Comparison of ENCODE assay signal across 27 cellular contexts in the genomic region with DNA sequence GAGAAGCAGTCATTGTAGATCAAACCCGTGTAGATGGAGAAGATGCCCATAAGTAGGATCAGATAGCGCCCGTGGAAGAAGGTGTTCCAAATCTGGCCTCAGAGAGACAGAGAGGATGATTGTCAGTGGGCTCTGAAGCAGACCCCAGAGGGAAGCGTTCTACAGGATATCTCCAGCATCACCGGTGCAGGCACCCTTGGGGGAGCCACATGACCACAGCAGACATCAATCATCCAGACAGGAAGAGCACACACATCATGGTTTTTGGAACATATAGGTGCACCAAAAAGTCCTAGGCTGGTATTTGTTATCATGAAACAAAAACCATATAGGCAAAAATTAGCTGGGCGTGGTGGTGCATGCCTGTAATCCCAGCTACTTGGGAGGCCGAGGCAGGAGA. TPM values are rescaled to one million over a fixed set of nuclear protein-coding genes. Genes with fewer than 3 reads are reported as not detected.
"Had no signal": no experiment of that assay in that cellular context is flagged by ENCODE, and none has a peak within 500 bp of the region (broad histone marks: within the 10 kb centered on the region; RNA-seq: fewer than 3 reads in every experiment).

No MANE protein-coding gene starts in this region.

- H3K9me3 ChIP-seq: colonic mucosa, esophagus muscularis mucosa, gastrocnemius medialis, heart left ventricle, right lobe of liver, thoracic aorta, vagina had no signal

- H3K4me3 ChIP-seq: colonic mucosa, dorsolateral prefrontal cortex, esophagus muscularis mucosa, gastrocnemius medialis, heart left ventricle, right lobe of liver, thoracic aorta, vagina had no signal

- H3K36me3 ChIP-seq: colonic mucosa, esophagus muscularis mucosa, gastrocnemius medialis, heart left ventricle, right lobe of liver, thoracic aorta, vagina had no signal

- H3K9me3 Mint-ChIP-seq: activated naive CD4-positive, alpha-beta T cell treated with anti-CD3 and anti-CD28 coated beads, Interleukin-2, amount 50 U/mL, for 72 hours; memory B cell; nephron progenitor cell; stimulated activated memory B cell treated with anti-CD40 and anti-IgM and Interleukin-4, amounts not matched to agents 10 μg/mL and 1 μg/mL and 100 μg/mL, for 72 hours; type B pancreatic cell; WTC11 had no signal

- H3K27me3 Mint-ChIP-seq: memory B cell, type B pancreatic cell had no signal

- H3K4me1 ChIP-seq: colonic mucosa, esophagus muscularis mucosa, gastrocnemius medialis, heart left ventricle, right lobe of liver, vagina had no signal

- H3K27me3 ChIP-seq: colonic mucosa, dorsolateral prefrontal cortex, esophagus muscularis mucosa, gastrocnemius medialis, right lobe of liver, vagina had no signal

- H3K4me3 Mint-ChIP-seq: memory B cell; nephron progenitor cell; stimulated activated memory B cell treated with anti-CD40 and anti-IgM and Interleukin-4, amounts not matched to agents 10 μg/mL and 1 μg/mL and 100 μg/mL, for 72 hours; type B pancreatic cell; WTC11 had no signal

- DNase-seq: activated CD4-positive, alpha-beta T cell treated with anti-CD3 and anti-CD28 coated beads for 4 hours; activated CD8-positive, alpha-beta memory T cell treated with anti-CD3 and anti-CD28 coated beads for 24 hours; activated effector memory CD4-positive, alpha-beta T cell treated with Interleukin-2 at 50 U/mL for 16 hours; activated T-cell treated with anti-CD3 and anti-CD28 coated beads, Interleukin-2, amount 50 U/mL, for 48 hours; amygdala; colonic mucosa; dorsolateral prefrontal cortex; gastrocnemius medialis; heart left ventricle; nephron progenitor cell; occipital lobe; right lobe of liver; small intestine; stimulated activated CD4-positive, alpha-beta T cell treated with anti-CD3 and anti-CD28 coated beads, Interleukin-2, amount 100 ng/mL, for 24 hours; T1000 had no signal

- H3K4me1 Mint-ChIP-seq: memory B cell; stimulated activated memory B cell treated with anti-CD40 and anti-IgM and Interleukin-4, amounts not matched to agents 10 μg/mL and 1 μg/mL and 100 μg/mL, for 72 hours had no signal

- H3K27ac ChIP-seq: colonic mucosa, dorsolateral prefrontal cortex, esophagus muscularis mucosa, gastrocnemius medialis, heart left ventricle, right lobe of liver, thoracic aorta, vagina had no signal

- H3K27ac Mint-ChIP-seq: memory B cell; nephron progenitor cell; stimulated activated memory B cell treated with anti-CD40 and anti-IgM and Interleukin-4, amounts not matched to agents 10 μg/mL and 1 μg/mL and 100 μg/mL, for 72 hours; type B pancreatic cell; WTC11 had no signal

- H3K36me3 Mint-ChIP-seq: memory B cell; stimulated activated memory B cell treated with anti-CD40 and anti-IgM and Interleukin-4, amounts not matched to agents 10 μg/mL and 1 μg/mL and 100 μg/mL, for 72 hours; type B pancreatic cell had no signal

- ATAC-seq: gastrocnemius medialis; heart left ventricle; right lobe of liver; stimulated activated memory B cell treated with anti-CD40 and anti-IgM and Interleukin-4, amounts not matched to agents 10 μg/mL and 1 μg/mL and 100 μg/mL, for 72 hours; WTC11 had no signal

RNA-seq across cellular contexts. Expression of a gene that starts 44.0 kb away (rescaled TPM):
- total RNA-seq: activated naive CD4-positive, alpha-beta T cell treated with anti-CD3 and anti-CD28 coated beads, Interleukin-2, amount 50 U/mL, for 72 hours; esophagus muscularis mucosa; gastrocnemius medialis; myocyte; right lobe of liver; T-helper 1 cell treated with Interleukin-12 subunit alpha and Interleukin-12 subunit beta and Interleukin-4 antibody, amounts not matched to agents 30 ng/mL and 1 ng/mL, for 36 hours; vagina had no signal
- polyA plus RNA-seq: heart left ventricle had no signal

RNA-seq across cellular contexts. Expression of a gene that starts 52.6 kb away (rescaled TPM):
- total RNA-seq: bronchial epithelial cell, colonic mucosa, dorsolateral prefrontal cortex, esophagus muscularis mucosa, gastrocnemius medialis, heart left ventricle, mononuclear cell, myocyte, occipital lobe, right lobe of liver, thoracic aorta, vagina had no signal
- polyA plus RNA-seq: heart left ventricle had no signal

RNA-seq across cellular contexts. Expression of a gene that starts 52.8 kb away (rescaled TPM):
- total RNA-seq: bronchial epithelial cell, colonic mucosa, esophagus muscularis mucosa, gastrocnemius medialis, heart left ventricle, mononuclear cell, right lobe of liver, thoracic aorta had no signal
- polyA plus RNA-seq: heart left ventricle, small intestine had no signal
